ENCODE assay signal across 8 cellular contexts in the genomic region with DNA sequence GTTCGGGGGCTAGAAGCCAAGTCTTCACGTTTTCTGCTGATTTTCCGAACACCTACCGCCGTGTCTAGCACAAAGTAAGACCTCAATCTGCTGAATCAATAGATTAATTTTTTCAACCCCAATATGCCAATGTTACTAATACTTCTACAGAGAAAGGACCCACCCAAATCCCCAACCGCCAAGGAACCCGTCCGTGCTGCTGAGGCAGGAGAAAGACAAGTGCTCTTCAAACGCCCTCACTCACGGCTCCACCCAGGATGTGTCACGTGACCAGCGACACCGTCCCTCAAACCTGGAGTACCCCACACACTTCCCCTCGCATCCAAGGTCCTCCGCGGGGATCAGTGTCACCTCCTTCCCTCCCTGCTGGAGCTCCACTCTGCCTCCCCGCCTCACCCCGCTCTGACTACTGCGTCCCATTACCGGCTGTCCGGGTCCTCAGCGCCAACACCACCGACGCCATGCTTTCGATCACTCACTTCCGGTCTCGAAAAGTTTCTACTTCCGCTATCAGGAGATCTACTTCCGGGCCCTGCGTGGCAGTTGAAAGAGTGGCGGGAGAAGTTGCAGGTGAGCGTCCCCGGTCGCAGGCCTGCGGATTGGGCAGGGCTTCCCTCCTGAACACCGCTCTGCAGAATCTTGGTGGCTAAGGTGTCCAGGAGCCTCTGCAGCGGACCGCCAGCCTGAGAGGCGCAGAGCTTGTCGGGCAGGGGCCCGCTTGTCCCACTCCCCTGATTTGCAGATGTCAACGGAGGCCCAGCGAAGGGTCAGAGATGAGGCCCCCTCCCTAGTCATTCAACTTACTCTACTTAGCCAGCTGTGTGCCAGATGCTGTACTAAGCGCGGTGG. TPM values are rescaled to one million over a fixed set of nuclear protein-coding genes. Genes with fewer than 3 reads are reported as not detected.
DNase-seq lines count a peak whose midpoint lies in the region; ATAC-seq and TF ChIP-seq lines count a peak whose summit lies in the region.

Gene EME1 (plus strand): TSS at position 522 of the 849 bp plus-strand sequence. CDS start 1,980 bp downstream, outside the sequence.
Gene MRPL27 (minus strand): TSS at position 477 of the 849 bp plus-strand sequence. CDS start 14 bp downstream, at position 463.

- H3K9me3 Mint-ChIP-seq in activated naive CD4-positive, alpha-beta T cell treated with anti-CD3 and anti-CD28 coated beads, Interleukin-2, amount 50 U/mL, for 24 hours = no peaks in the 10 kb centered on the region

- 0 to 1% (median 0%) methylated on average over 45 of the region's 45 CpGs for WGBS in ovary, 3 donors
- 2% methylated on average over 32 to 39 of the region's 45 CpGs for whole genome bisulfite sequencing in thyroid gland, 2 donors

- H3K36me3 Mint-ChIP-seq in activated naive CD4-positive, alpha-beta T cell treated with anti-CD3 and anti-CD28 coated beads, Interleukin-2, amount 50 U/mL, for 24 hours = peaks cover 10% of the 10 kb centered on the region

- TF ChIP-seq CTCF in HFF-Myc (IDR thresholded peaks at IDR 0.05; ENCODE audit: low read depth, low read length, missing control alignments) (no peak), ovary (IDR thresholded peaks at IDR 0.05) (no peak), thyroid gland (IDR thresholded peaks at IDR 0.05) (peak in 1 of 6 experiments; percentile 20)

- TF ChIP-seq EP300 in ovary (IDR thresholded peaks at IDR 0.05) = no peak

- TF ChIP-seq POLR2A in ovary (IDR thresholded peaks at IDR 0.05) = peak; percentile 76
- TF ChIP-seq POLR2A in thyroid gland (IDR thresholded peaks at IDR 0.05) = peak in 1 of 2 donors; percentile 71

- H3K4me1 ChIP-seq in ovary (ENCODE audit: insufficient read depth) (peaks cover 7% of the 10 kb centered on the region), thyroid gland (peaks cover 7 to 17% of the 10 kb centered on the region in 2 donors)

- peak within 1 kb of the TSS; percentile 100 for H3K27ac Mint-ChIP-seq in activated naive CD4-positive, alpha-beta T cell treated with anti-CD3 and anti-CD28 coated beads, Interleukin-2, amount 50 U/mL, for 24 hours

- H3K9me3 ChIP-seq in ovary = no peaks in the 10 kb centered on the region
- H3K9me3 ChIP-seq in thyroid gland = no peaks in the 10 kb centered on the region

- peak within 1 kb of the TSS; percentile 99 for H3K4me3 Mint-ChIP-seq in activated naive CD4-positive, alpha-beta T cell treated with anti-CD3 and anti-CD28 coated beads, Interleukin-2, amount 50 U/mL, for 24 hours

- H3K4me3 ChIP-seq in HFF-Myc (replicated peaks; ENCODE audit: low read depth, low read length) (peak within 1 kb of the TSS; percentile 73), ovary (peak within 1 kb of the TSS; percentile 94), thyroid gland (replicated peaks in 1 of 3) (peak within 1 kb of the TSS; percentile 61 to 88 (median 62))

- peak; percentile 55 for DNase-seq in GM04503 (ENCODE audit: low read depth)
- peak; percentile 74 for DNase-seq in HFF-Myc (ENCODE audit: extremely low read depth, low read depth)
- peak; percentile 68 for DNase-seq in NCI-H1048 (lab: John Stamatoyannopoulos, UW)
- peak; percentile 84 to 96 (median 90) for DNase-seq in head of caudate nucleus
- DNase-seq in ovary = peak; percentile 73 to 83 (median 76)
- peak; percentile 86 to 89 for DNase-seq in thyroid gland

- ATAC-seq in SK-N-SH treated with all-trans-retinoic acid at 6 μM for 48 hours = peak; percentile 96

- intact Hi-C loops in head of caudate nucleus (cut with DNase I) = no loop called here
- intact Hi-C loops in ovary (cut with DNase I) = no loop called here
- intact Hi-C loops in thyroid gland (cut with DNase I) = no loop called here

- H3K27me3 Mint-ChIP-seq in activated naive CD4-positive, alpha-beta T cell treated with anti-CD3 and anti-CD28 coated beads, Interleukin-2, amount 50 U/mL, for 24 hours = no peaks in the 10 kb centered on the region

- H3K27ac ChIP-seq in ovary = peak within 1 kb of the TSS; percentile 80 to 81
- peak within 1 kb of the TSS; percentile 79 to 92 (median 92) for H3K27ac ChIP-seq in thyroid gland

- no peaks in the 10 kb centered on the region for H3K36me3 ChIP-seq in ovary
- peaks cover 14 to 25% of the 10 kb centered on the region in 2 donors for H3K36me3 ChIP-seq in thyroid gland

- H3K27me3 ChIP-seq in ovary = no peaks in the 10 kb centered on the region
- H3K27me3 ChIP-seq in thyroid gland = no peaks in the 10 kb centered on the region

- peaks cover 30% of the 10 kb centered on the region for H3K4me1 Mint-ChIP-seq in activated naive CD4-positive, alpha-beta T cell treated with anti-CD3 and anti-CD28 coated beads, Interleukin-2, amount 50 U/mL, for 24 hours

TF ChIP-seq in SK-N-SH treated with all-trans-retinoic acid at 6 μM for 48 hours, 23 proteins besides CTCF, POLR2A, EP300 and RAD21 (continues in another document):
- no peak for TF ChIP-seq ZNF8 (CRISPR knock-in tag; IDR thresholded peaks at IDR 0.05)
- TF ChIP-seq, protein P1, sequence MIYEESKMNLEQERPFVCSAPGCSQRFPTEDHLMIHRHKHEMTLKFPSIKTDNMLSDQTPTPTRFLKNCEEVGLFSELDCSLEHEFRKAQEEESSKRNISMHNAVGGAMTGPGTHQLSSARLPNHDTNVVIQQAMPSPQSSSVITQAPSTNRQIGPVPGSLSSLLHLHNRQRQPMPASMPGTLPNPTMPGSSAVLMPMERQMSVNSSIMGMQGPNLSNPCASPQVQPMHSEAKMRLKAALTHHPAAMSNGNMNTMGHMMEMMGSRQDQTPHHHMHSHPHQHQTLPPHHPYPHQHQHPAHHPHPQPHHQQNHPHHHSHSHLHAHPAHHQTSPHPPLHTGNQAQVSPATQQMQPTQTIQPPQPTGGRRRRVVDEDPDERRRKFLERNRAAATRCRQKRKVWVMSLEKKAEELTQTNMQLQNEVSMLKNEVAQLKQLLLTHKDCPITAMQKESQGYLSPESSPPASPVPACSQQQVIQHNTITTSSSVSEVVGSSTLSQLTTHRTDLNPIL (CRISPR knock-in tag; IDR thresholded peaks at IDR 0.05; ENCODE audit: low read depth) = no peak
- TF ChIP-seq OSR1 (CRISPR knock-in tag; IDR thresholded peaks at IDR 0.05) = no peak
- TF ChIP-seq ESRRG (CRISPR knock-in tag; IDR thresholded peaks at IDR 0.05) = no peak
- peak; percentile 47; the same call in 1 of the 2 replicates for TF ChIP-seq CSDC2 (CRISPR knock-in tag; IDR thresholded peaks at IDR 0.05)
- no peak for TF ChIP-seq ZFP30 (CRISPR knock-in tag; IDR thresholded peaks at IDR 0.05)
- TF ChIP-seq ARNTL (CRISPR knock-in tag; IDR thresholded peaks at IDR 0.05; ENCODE audit: borderline replicate concordance, low read depth) = no peak
- TF ChIP-seq ZNF565 (CRISPR knock-in tag; conservative IDR thresholded peaks at IDR 0.05; ENCODE audit: low read depth) = no peak
- peak; percentile 78 for TF ChIP-seq ZFP3 (CRISPR knock-in tag; IDR thresholded peaks at IDR 0.05)
- no peak for TF ChIP-seq GLIS3 (CRISPR knock-in tag; IDR thresholded peaks at IDR 0.05)
- TF ChIP-seq ZNF70 (CRISPR knock-in tag; IDR thresholded peaks at IDR 0.05) = peak; percentile 13; the same call in 1 of the 2 replicates
- no peak for TF ChIP-seq PATZ1 (CRISPR knock-in tag; IDR thresholded peaks at IDR 0.05; ENCODE audit: borderline replicate concordance)
- TF ChIP-seq, protein P2, sequence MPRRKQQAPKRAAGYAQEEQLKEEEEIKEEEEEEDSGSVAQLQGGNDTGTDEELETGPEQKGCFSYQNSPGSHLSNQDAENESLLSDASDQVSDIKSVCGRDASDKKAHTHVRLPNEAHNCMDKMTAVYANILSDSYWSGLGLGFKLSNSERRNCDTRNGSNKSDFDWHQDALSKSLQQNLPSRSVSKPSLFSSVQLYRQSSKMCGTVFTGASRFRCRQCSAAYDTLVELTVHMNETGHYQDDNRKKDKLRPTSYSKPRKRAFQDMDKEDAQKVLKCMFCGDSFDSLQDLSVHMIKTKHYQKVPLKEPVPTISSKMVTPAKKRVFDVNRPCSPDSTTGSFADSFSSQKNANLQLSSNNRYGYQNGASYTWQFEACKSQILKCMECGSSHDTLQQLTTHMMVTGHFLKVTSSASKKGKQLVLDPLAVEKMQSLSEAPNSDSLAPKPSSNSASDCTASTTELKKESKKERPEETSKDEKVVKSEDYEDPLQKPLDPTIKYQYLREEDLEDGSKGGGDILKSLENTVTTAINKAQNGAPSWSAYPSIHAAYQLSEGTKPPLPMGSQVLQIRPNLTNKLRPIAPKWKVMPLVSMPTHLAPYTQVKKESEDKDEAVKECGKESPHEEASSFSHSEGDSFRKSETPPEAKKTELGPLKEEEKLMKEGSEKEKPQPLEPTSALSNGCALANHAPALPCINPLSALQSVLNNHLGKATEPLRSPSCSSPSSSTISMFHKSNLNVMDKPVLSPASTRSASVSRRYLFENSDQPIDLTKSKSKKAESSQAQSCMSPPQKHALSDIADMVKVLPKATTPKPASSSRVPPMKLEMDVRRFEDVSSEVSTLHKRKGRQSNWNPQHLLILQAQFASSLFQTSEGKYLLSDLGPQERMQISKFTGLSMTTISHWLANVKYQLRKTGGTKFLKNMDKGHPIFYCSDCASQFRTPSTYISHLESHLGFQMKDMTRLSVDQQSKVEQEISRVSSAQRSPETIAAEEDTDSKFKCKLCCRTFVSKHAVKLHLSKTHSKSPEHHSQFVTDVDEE (CRISPR knock-in tag; IDR thresholded peaks at IDR 0.05) = peak; percentile 17; the same call in 1 of the 2 replicates
- no peak for TF ChIP-seq ISL1 (CRISPR knock-in tag; IDR thresholded peaks at IDR 0.05)
- TF ChIP-seq ZC3H10 (CRISPR knock-in tag; IDR thresholded peaks at IDR 0.05) = no peak
- peak; percentile 50; the same call in 1 of the 2 replicates for TF ChIP-seq RARB (CRISPR knock-in tag; IDR thresholded peaks at IDR 0.05)
- TF ChIP-seq TCF4 (CRISPR knock-in tag; IDR thresholded peaks at IDR 0.05; ENCODE audit: borderline replicate concordance) = no peak

RNA-seq across cellular contexts. Expression of gene EME1, which starts in this region (rescaled TPM):
- total RNA-seq in ovary (1 to 10 TPM in 2 of 7 donors, under 1 TPM in 5; 0.46 to 1.3 (median 0.88) TPM), thyroid gland (under 1 TPM in 2 of 4 donors, not detected in 2; 0.27 to 0.93 TPM)
- polyA plus RNA-seq in ovary = 1 to 10 TPM in 1 of 2 donors, under 1 TPM in 1; 0.63 to 1.4 TPM

RNA-seq across cellular contexts. Expression of gene MRPL27, which starts in this region (rescaled TPM):
- total RNA-seq in ovary = 10 to 100 TPM; 38.7 to 60.2 (median 47.7) TPM
- polyA plus RNA-seq in ovary = 10 to 100 TPM; 53.6 to 74.8 TPM
- total RNA-seq in thyroid gland = 100 to 1,000 TPM in 1 of 4 donors, 10 to 100 TPM in 3; 44.6 to 115 (median 80.8) TPM

Comparison
In these comparisons a context has a peak if more than half of its experiments do, and no peak if none do; other contexts are left out.
1. Peak in every context shown above with its lines: DNase-seq, ATAC-seq, H3K4me3 ChIP-seq and H3K27ac ChIP-seq.